In the genomic region with DNA sequence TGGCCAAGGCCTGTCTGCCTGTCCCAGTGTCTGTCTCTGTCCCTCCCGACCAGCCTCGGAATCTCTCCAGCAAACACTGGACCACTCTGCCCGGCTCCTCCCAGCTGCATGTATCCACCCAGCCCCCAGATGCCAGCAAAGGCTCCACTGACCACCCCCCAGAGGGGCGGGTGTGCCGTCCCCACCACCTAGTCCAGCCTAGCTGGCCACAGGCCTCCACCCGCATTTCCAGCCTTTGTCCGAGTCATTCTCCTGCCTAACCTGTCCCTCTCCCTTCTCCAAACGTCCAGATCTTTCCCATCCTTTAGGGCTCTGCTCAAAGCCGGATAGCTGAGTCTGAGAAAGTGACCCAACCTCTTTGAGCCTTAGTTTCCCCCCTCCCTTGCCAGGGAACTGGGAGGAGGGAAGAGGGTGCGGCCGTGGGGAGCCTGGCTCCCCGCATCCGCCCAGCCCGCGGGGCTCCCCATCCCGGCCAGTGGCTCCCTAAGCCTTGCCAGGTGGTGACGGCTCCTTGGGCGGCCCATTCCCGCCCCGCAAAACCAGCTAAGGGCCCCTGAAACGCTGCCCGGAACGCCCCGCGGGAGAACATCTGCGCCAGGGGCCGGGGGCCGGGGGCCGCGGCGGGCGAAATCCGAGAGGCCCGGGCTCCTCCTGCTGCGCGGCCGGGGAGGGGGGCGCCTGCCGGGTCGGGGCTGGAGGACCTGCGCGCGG, we compare ENCODE assay signal across 12 cellular contexts. TPM values are rescaled to one million over a fixed set of nuclear protein-coding genes. Genes with fewer than 3 reads are reported as not detected.
DNase-seq lines count a peak whose midpoint lies in the region; ATAC-seq, FAIRE-seq and TF ChIP-seq lines count a peak whose summit lies in the region.
"Had no signal": no experiment of that assay in that cellular context is flagged by ENCODE, and none has a peak within 500 bp of the region (broad histone marks: within the 10 kb centered on the region; RNA-seq: fewer than 3 reads in every experiment).

No MANE protein-coding gene starts in this region.

- no peak for DNase-seq in A549 (ENCODE audit: low read depth in 1 of 2, low spot score in 1 of 2)
- DNase-seq in H9, result peak; percentile 53
- peak; percentile 15 for DNase-seq in astrocyte of the hippocampus (ENCODE audit: low read depth, low spot score)
- DNase-seq in mesenchymal stem cell, result no peak
- no peak for DNase-seq in anterior cingulate cortex (lab: John Stamatoyannopoulos, UW)
- no peak for DNase-seq in kidney glomerular epithelial cell (lab: John Stamatoyannopoulos, UW)
- DNase-seq in putamen (ENCODE audit: low spot score), result no peak
- DNase-seq: activated CD4-positive, alpha-beta T cell treated with anti-CD3 and anti-CD28 coated beads for 1 hour; NCI-H1694 had no signal

- H2BK20ac ChIP-seq in H9 (ENCODE audit: low read depth, low read length, poor library complexity, severe bottlenecking), result no peak overlapping the region

- CTCF ChIA-PET in A549 (lab: Yijun Ruan, JAX), result no interaction called here

- peaks cover 16% of the 10 kb centered on the region for H3K27me3 Mint-ChIP-seq in H9 (ENCODE audit: low read depth)

- H3K27ac Mint-ChIP-seq in H9, result no peak overlapping the region
- H3K27ac Mint-ChIP-seq: activated naive CD4-positive, alpha-beta T cell treated with anti-CD3 and anti-CD28 coated beads, Interleukin-2, amount 50 U/mL, for 72 hours; CD4-positive, CD25-positive, alpha-beta regulatory T cell had no signal

- no peak for TF ChIP-seq RAD21 in A549 (conservative IDR thresholded peaks at IDR 0.05 in 1 of 2, IDR thresholded peaks at IDR 0.05 in 1 of 2)

- no peaks in the 10 kb centered on the region for H3K9me3 ChIP-seq in A549
- H3K9me3 ChIP-seq in H9 (ENCODE audit: control insufficient read depth, low read depth, low read length), result no peaks in the 10 kb centered on the region
- no peaks in the 10 kb centered on the region for H3K9me3 ChIP-seq in mesenchymal stem cell (ENCODE audit: control insufficient read depth, low read length)

- H3K36me3 ChIP-seq in mesenchymal stem cell (ENCODE audit: control insufficient read depth in 1 of 2, insufficient read depth in 2 of 2, low read depth in 1 of 2, low read length in 2 of 2), result no peaks in the 10 kb centered on the region

- WGBS in A549 (ENCODE audit: missing lambda C conversion rate), result 85% methylated on average over 30 of the region's 43 CpGs
- WGBS in H9 (ENCODE audit: extremely low coverage, insufficient read length, low lambda C conversion rate), result no CpG with 5 or more reads among the region's 43 CpGs
- 19% methylated on average over 34 of the region's 43 CpGs for WGBS in mesenchymal stem cell

- H3K14ac ChIP-seq in H9 (ENCODE audit: insufficient read depth, low read length), result peak overlapping the region; percentile 53
- H3K14ac ChIP-seq in mesenchymal stem cell (ENCODE audit: low read length in 2 of 2), result no peak overlapping the region

- H3K36me3 Mint-ChIP-seq in H9 (ENCODE audit: insufficient read depth in 1 of 3, low read depth in 3 of 3), result peaks cover 0 to 1% (median 0%) of the 10 kb centered on the region in 3 experiments; a peak in 1 of 7 replicates
- H3K36me3 Mint-ChIP-seq: activated naive CD4-positive, alpha-beta T cell treated with anti-CD3 and anti-CD28 coated beads, Interleukin-2, amount 50 U/mL, for 72 hours; CD4-positive, CD25-positive, alpha-beta regulatory T cell had no signal

- H3K9ac ChIP-seq in H9 (ENCODE audit: extremely low read depth, insufficient read length, low read length), result no peak overlapping the region
- H3K9ac ChIP-seq in mesenchymal stem cell (ENCODE audit: low read length), result no peak overlapping the region

- TF ChIP-seq POLR2A in A549 (IDR thresholded peaks at IDR 0.05; ENCODE audit: low read length), result no peak

- peak in 1 of 2 experiments; percentile 12; a peak in 2 of 6 replicates for ATAC-seq in A549
- ATAC-seq in HG03571 (IDR thresholded peaks at IDR 0.05; ENCODE audit: unreplicated experiment), result no peak

- H4K20me1 ChIP-seq in H9 (ENCODE audit: control insufficient read depth, insufficient read depth, insufficient read length), result no peaks in the 10 kb centered on the region

- no peak for FAIRE-seq in A549 (lab: Jason Lieb, UNC)

- TF ChIP-seq CTCF in A549 (IDR thresholded peaks at IDR 0.05) (no peak), H9 (conservative IDR thresholded peaks at IDR 0.05) (no peak)

- H3K23ac ChIP-seq in H9 (ENCODE audit: insufficient read length, low read depth, low read length), result no peak overlapping the region
- no peak overlapping the region for H3K23ac ChIP-seq in mesenchymal stem cell (ENCODE audit: low read length in 2 of 2)

- no peaks in the 10 kb centered on the region for H3K23me2 ChIP-seq in H9 (ENCODE audit: insufficient read length, low read depth, low read length, poor library complexity, severe bottlenecking)

- H3K18ac ChIP-seq in H9 (ENCODE audit: insufficient read length, low read depth, low read length), result no peak overlapping the region
- H3K18ac ChIP-seq in mesenchymal stem cell (ENCODE audit: low read depth in 1 of 2, low read length in 2 of 2), result peak overlapping the region in 1 of 2 experiments; percentile 63

- 0 out of 3 replicates have a peak overlapping the region, but pooled peaks have one; percentile 19 for H3K4me2 ChIP-seq in A549
- peak overlapping the region; percentile 7 for H3K4me2 ChIP-seq in H9 (ENCODE audit: insufficient read depth, insufficient read length, low read length)
- H3K4me2 ChIP-seq in mesenchymal stem cell (ENCODE audit: low read length, poor library complexity, severe bottlenecking), result peak overlapping the region; percentile 27

- H3K9me3 Mint-ChIP-seq in H9, result no peaks in the 10 kb centered on the region
- H3K9me3 Mint-ChIP-seq: activated naive CD4-positive, alpha-beta T cell treated with anti-CD3 and anti-CD28 coated beads, Interleukin-2, amount 50 U/mL, for 72 hours had no signal

- H2AK5ac ChIP-seq in H9 (ENCODE audit: insufficient read length, low read length) (no peak overlapping the region), mesenchymal stem cell (ENCODE audit: low read length, severe bottlenecking) (no peak overlapping the region)

- H2BK12ac ChIP-seq in H9 (ENCODE audit: insufficient read length, low read depth, low read length), result no peak overlapping the region
- H2BK12ac ChIP-seq in mesenchymal stem cell (ENCODE audit: low read length in 2 of 2), result peak overlapping the region; percentile 35 to 76

- H2BK15ac ChIP-seq in H9 (ENCODE audit: low read depth, low read length) (no peak overlapping the region), mesenchymal stem cell (ENCODE audit: low read depth, poor library complexity, severe bottlenecking) (no peak overlapping the region)

- H2BK120ac ChIP-seq in H9 (ENCODE audit: low read depth, low read length, poor library complexity, severe bottlenecking) (no peak overlapping the region), mesenchymal stem cell (ENCODE audit: low read depth, low read length) (peak overlapping the region; percentile 11)

- H3K4me3 ChIP-seq in A549, result no peak overlapping the region
- H3K4me3 ChIP-seq in mesenchymal stem cell (ENCODE audit: insufficient read depth in 1 of 2, low read depth in 1 of 2, low read length in 2 of 2), result no peak overlapping the region

- H3T11ph ChIP-seq in H9 (ENCODE audit: low read length), result no peak overlapping the region

- no peak overlapping the region for H4K5ac ChIP-seq in H9 (ENCODE audit: insufficient read length, low read depth, low read length)

- H3K4me1 ChIP-seq in A549, result peaks cover 30% of the 10 kb centered on the region; the same call in 2 of the 3 replicates
- H3K4me1 ChIP-seq in H9 (ENCODE audit: insufficient read depth, low read length), result no peaks in the 10 kb centered on the region
- peaks cover 21% of the 10 kb centered on the region for H3K4me1 ChIP-seq in mesenchymal stem cell (ENCODE audit: control insufficient read depth, insufficient read depth, low read depth, low read length)

- POLR2A ChIA-PET in A549 (lab: Yijun Ruan, JAX), result no interaction called here

- H2AFZ ChIP-seq in H9 (ENCODE audit: low read length), result no peak overlapping the region
- no peak overlapping the region for H2AFZ ChIP-seq in mesenchymal stem cell (ENCODE audit: low read depth, low read length)

- no peak overlapping the region for H2BK5ac ChIP-seq in H9 (ENCODE audit: insufficient read length, low read length)
- no peak overlapping the region for H2BK5ac ChIP-seq in mesenchymal stem cell (ENCODE audit: low read depth, low read length, poor library complexity, severe bottlenecking)

- H3K56ac ChIP-seq in H9 (ENCODE audit: insufficient read length, low read depth, low read length), result no peak overlapping the region

- no peaks in the 10 kb centered on the region for H3K79me2 ChIP-seq in H9 (ENCODE audit: insufficient read depth, low read length)

- no peak overlapping the region for H4K8ac ChIP-seq in H9 (replicated peaks; ENCODE audit: insufficient read length, low read depth, low read length)
- peak overlapping the region; percentile 59 for H4K8ac ChIP-seq in mesenchymal stem cell (ENCODE audit: low read length)

- H4K91ac ChIP-seq in H9 (ENCODE audit: insufficient read length, low read depth, low read length) (no peak overlapping the region), mesenchymal stem cell (ENCODE audit: low read length) (no peak overlapping the region)

- H3K27me3 ChIP-seq in H9 (ENCODE audit: insufficient read depth, low read length) (no peaks in the 10 kb centered on the region), mesenchymal stem cell (ENCODE audit: control insufficient read depth in 1 of 2, insufficient read depth in 1 of 2, low read length in 2 of 2) (peaks cover 31 to 60% of the 10 kb centered on the region in 2 experiments)

- TF ChIP-seq EP300 in A549 (IDR thresholded peaks at IDR 0.05), result no peak

- H3K4me3 Mint-ChIP-seq in H9, result peak overlapping the region; percentile 4 to 15; a peak in 2 of 5 replicates
- H3K4me3 Mint-ChIP-seq: CD4-positive, CD25-positive, alpha-beta regulatory T cell had no signal

- peak overlapping the region in 1 of 2 experiments; percentile 53; a peak in 3 of 6 replicates for H3K27ac ChIP-seq in A549
- H3K27ac ChIP-seq in H9 (ENCODE audit: insufficient read length, low read depth, low read length), result no peak overlapping the region
- H3K27ac ChIP-seq in mesenchymal stem cell (ENCODE audit: low read length, poor library complexity, severe bottlenecking), result no peak overlapping the region

- H3K79me1 ChIP-seq in H9 (ENCODE audit: insufficient read depth, low read depth, low read length, poor library complexity, severe bottlenecking), result no peaks in the 10 kb centered on the region
- no peaks in the 10 kb centered on the region for H3K79me1 ChIP-seq in mesenchymal stem cell (replicated peaks; ENCODE audit: low read length, poor library complexity, severe bottlenecking)

- peaks cover 22 to 27% of the 10 kb centered on the region in 2 experiments for H3K4me1 Mint-ChIP-seq in H9

- H3K4ac ChIP-seq in H9 (ENCODE audit: low read depth, low read length) (no peak overlapping the region), mesenchymal stem cell (ENCODE audit: low read depth in 1 of 2, low read length in 2 of 2) (peak overlapping the region in 1 of 2 experiments; percentile 35)

RNA-seq across cellular contexts. Expression of gene ANKRD9, which starts 34.6 kb away (rescaled TPM):
- polyA plus RNA-seq in A549 (2011; rRNA removed) (6.3 and 7.5 TPM in 2 replicates), A549 (2017; fragmentation: RNase III; extraction: RNeasy Plus Mini Kit Qiagen cat#74134 plus additional on column Dnase treatment) (8.7 to 12.4 TPM (median 11.8 TPM) in 3 replicates)
- polyA plus RNA-seq in A549 (2012; cell fraction: cytosol; rRNA removed), result 25.6 and 37.7 TPM in 2 replicates
- polyA plus RNA-seq in A549 (2012; cell fraction: nucleus; rRNA removed), result 56.7 and 92.9 TPM in 2 replicates
- 5.0 and 6.9 TPM in 2 replicates for polyA minus RNA-seq in A549 (2011; rRNA and poly(A)+ RNA removed)
- total RNA-seq in H9 (2021), result 29.0 and 29.8 TPM in 2 replicates
- polyA plus RNA-seq in mesenchymal stem cell (2013, experiment 1 of 2), result 10.3 TPM
- 10.2 TPM for polyA plus RNA-seq in mesenchymal stem cell (2013, experiment 2 of 2)

RNA-seq across cellular contexts. Expression of gene RCOR1, which starts 48.3 kb away (rescaled TPM):
- polyA plus RNA-seq in A549 (2011; rRNA removed), result 24.7 and 25.5 TPM in 2 replicates
- 8.3 and 10.0 TPM in 2 replicates for polyA plus RNA-seq in A549 (2012; cell fraction: cytosol; rRNA removed)
- polyA plus RNA-seq in A549 (2012; cell fraction: nucleus; rRNA removed), result 8.0 and 10.3 TPM in 2 replicates
- 16.4 to 17.7 TPM (median 17.1 TPM) in 3 replicates for polyA plus RNA-seq in A549 (2017; fragmentation: RNase III; extraction: RNeasy Plus Mini Kit Qiagen cat#74134 plus additional on column Dnase treatment)
- polyA minus RNA-seq in A549 (2011; rRNA and poly(A)+ RNA removed), result 22.7 and 24.3 TPM in 2 replicates
- 34.1 and 34.5 TPM in 2 replicates for total RNA-seq in H9 (2021)
- 13.8 TPM for polyA plus RNA-seq in mesenchymal stem cell (2013, experiment 1 of 2)
- polyA plus RNA-seq in mesenchymal stem cell (2013, experiment 2 of 2), result 13.5 TPM

Comparison
In these comparisons a context has a peak if more than half of its experiments do, and no peak if none do; other contexts are left out.
1. DNase-seq: peak in H9 (single experiment) and astrocyte of the hippocampus (single experiment); none in A549 (0 of 2), mesenchymal stem cell (single experiment), anterior cingulate cortex (0 of 58), kidney glomerular epithelial cell (single experiment) and putamen (single experiment).
2. Peak in every context shown above with its lines, with median percentiles within 50 percentile points of each other: H3K4me2 ChIP-seq.